Comparison of ENCODE assay signal across 21 cellular contexts in the genomic region with DNA sequence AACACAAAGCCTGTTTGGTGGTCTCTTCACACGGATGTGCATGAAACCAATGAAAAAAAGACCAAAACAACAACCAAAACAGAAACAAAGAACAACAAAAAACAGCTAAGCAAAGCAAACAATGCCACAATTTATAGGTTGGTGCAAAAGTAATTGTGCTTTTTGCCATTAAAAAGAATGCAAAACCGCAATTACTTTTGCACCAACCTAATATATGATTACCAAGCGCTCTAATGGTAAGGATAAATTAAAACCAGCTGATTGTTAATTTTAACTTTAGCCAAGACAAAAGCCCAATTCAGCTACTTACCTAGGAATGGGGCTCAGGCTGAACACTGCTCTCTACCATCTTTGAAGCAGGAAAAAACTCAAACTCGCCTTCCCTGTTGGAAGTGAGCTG. TPM values are rescaled to one million over a fixed set of nuclear protein-coding genes. Genes with fewer than 3 reads are reported as not detected.
"Had no signal": no experiment of that assay in that cellular context is flagged by ENCODE, and none has a peak within 500 bp of the region (broad histone marks: within the 10 kb centered on the region; RNA-seq: fewer than 3 reads in every experiment).

No MANE protein-coding gene starts in this region.

- ATAC-seq: gastrocnemius medialis; heart right ventricle; naive thymus-derived CD4-positive, alpha-beta T cell had no signal

- H3K27me3 ChIP-seq: esophagus muscularis mucosa, gastrocnemius medialis, right atrium auricular region had no signal

- H3K27ac ChIP-seq: dorsolateral prefrontal cortex, esophagus muscularis mucosa, gastrocnemius medialis, heart right ventricle, right atrium auricular region had no signal

- DNase-seq: cortex of kidney; dorsolateral prefrontal cortex; effector CD8-positive, alpha-beta T cell; gastrocnemius medialis; heart right ventricle; hypothalamus; kidney glomerular epithelial cell; naive thymus-derived CD4-positive, alpha-beta T cell; posterior cingulate gyrus; small intestine; stimulated activated CD4-positive, alpha-beta T cell treated with anti-CD3 and anti-CD28 coated beads, Interleukin-12 subunit alpha, Interleukin-12 subunit beta, amount 100 ng/mL, for 4 hours; stimulated activated naive CD4-positive, alpha-beta T cell treated with Interleukin-2 at 50 U/mL for 16 hours; trophoblast cell had no signal

- H3K36me3 Mint-ChIP-seq: naive thymus-derived CD4-positive, alpha-beta T cell had no signal

- H3K4me3 ChIP-seq: dorsolateral prefrontal cortex, esophagus muscularis mucosa, gastrocnemius medialis, heart right ventricle, right atrium auricular region had no signal

- H3K4me3 Mint-ChIP-seq: naive thymus-derived CD4-positive, alpha-beta T cell had no signal

- FAIRE-seq: islet of Langerhans, small intestine, urothelium cell line had no signal

- H3K9me3 ChIP-seq: esophagus muscularis mucosa, gastrocnemius medialis, heart right ventricle, right atrium auricular region had no signal

- H3K36me3 ChIP-seq: esophagus muscularis mucosa, gastrocnemius medialis, heart right ventricle, right atrium auricular region had no signal

- H3K9me3 Mint-ChIP-seq: naive thymus-derived CD4-positive, alpha-beta T cell had no signal

RNA-seq across cellular contexts. Expression of a gene that starts 39.1 kb away (rescaled TPM):
- total RNA-seq: fibroblast of villous mesenchyme, lung microvascular endothelial cell, osteocyte had no signal
- polyA plus RNA-seq: naive thymus-derived CD4-positive, alpha-beta T cell; neural cell had no signal
